In the genomic region with DNA sequence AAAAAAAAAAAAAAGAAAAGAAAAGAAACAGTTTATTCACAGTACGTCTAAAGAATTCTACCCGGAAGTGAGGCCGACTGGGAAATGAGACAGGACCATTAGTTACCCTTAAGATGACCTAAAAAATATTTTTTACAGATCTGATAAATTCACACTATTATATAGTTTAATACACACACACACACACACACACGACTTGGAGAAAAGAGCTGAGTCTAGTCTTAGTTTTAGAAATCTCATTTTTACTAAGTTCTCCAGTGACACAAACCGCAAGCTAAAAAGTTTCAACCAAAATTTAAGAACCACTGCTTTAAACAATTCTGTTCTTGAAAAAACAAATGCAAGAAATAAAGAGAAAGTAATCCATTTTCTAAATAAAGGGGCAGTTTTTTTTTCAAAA, we compare ENCODE assay signal across 1 cellular context.
TF ChIP-seq lines count a peak whose summit lies in the region.

No MANE protein-coding gene starts in this region.

TF ChIP-seq in GM12878, 131 proteins besides CTCF, POLR2A, EP300 and RAD21:
- TF ChIP-seq ZNF622 (IDR thresholded peaks at IDR 0.05) (no peak), ETV6 (conservative IDR thresholded peaks at IDR 0.05 in 1 of 2, IDR thresholded peaks at IDR 0.05 in 1 of 2; ENCODE audit: borderline replicate concordance in 1 of 2, low read depth in 1 of 2) (no peak), ZNF274 (IDR thresholded peaks at IDR 0.05; ENCODE audit: insufficient read depth, insufficient read length) (no peak), CEBPB (IDR thresholded peaks at IDR 0.05; ENCODE audit: borderline replicate concordance in 1 of 2, low read depth in 2 of 2, low read length in 2 of 2) (0 out of 4 replicates have a peak, but pooled peaks of 1 of the 2 experiments have one; percentile 23), NFIC (IDR thresholded peaks at IDR 0.05; ENCODE audit: low read depth, low read length) (peak; percentile 85), GABPA (IDR thresholded peaks at IDR 0.05; ENCODE audit: low read depth) (peak; percentile 39; the same call in 1 of the 2 replicates), NRF1 (conservative IDR thresholded peaks at IDR 0.05; ENCODE audit: low read depth, low read length) (no peak), PAX8 (IDR thresholded peaks at IDR 0.05) (no peak), PAX5 (IDR thresholded peaks at IDR 0.05; ENCODE audit: borderline replicate concordance, low read depth, low read length) (no peak), EZH2 (IDR thresholded peaks at IDR 0.05; ENCODE audit: borderline replicate concordance, control insufficient read depth, low read depth, low read length) (no peak), CBFB (IDR thresholded peaks at IDR 0.05; ENCODE audit: low read depth) (peak; percentile 47; the same call in 1 of the 2 replicates), MEF2A (IDR thresholded peaks at IDR 0.05; ENCODE audit: insufficient read depth, low read depth, low read length) (0 out of 2 replicates have a peak, but pooled peaks have one; percentile 52), WRNIP1 (IDR thresholded peaks at IDR 0.05; ENCODE audit: borderline replicate concordance, low read depth, low read length) (no peak), JUNB (IDR thresholded peaks at IDR 0.05) (peak; percentile 77), TARDBP (IDR thresholded peaks at IDR 0.05; ENCODE audit: borderline replicate concordance) (no peak), RELA (IDR thresholded peaks at IDR 0.05; ENCODE audit: borderline replicate concordance, partially characterized antibody) (no peak), CREB1 (IDR thresholded peaks at IDR 0.05; ENCODE audit: low read depth) (no peak; the same call in 1 of the 2 replicates), RUNX3 (IDR thresholded peaks at IDR 0.05; ENCODE audit: low read length) (peak; percentile 95), SUPT20H (IDR thresholded peaks at IDR 0.05; ENCODE audit: borderline replicate concordance, control insufficient read depth, low read depth, low read length) (no peak), BRCA1 (IDR thresholded peaks at IDR 0.05; ENCODE audit: low read depth, low read length) (no peak), IRF4 (IDR thresholded peaks at IDR 0.05; ENCODE audit: low read depth, low read length) (no peak), CBX5 (IDR thresholded peaks at IDR 0.05; ENCODE audit: low read depth) (peak; percentile 55; the same call in 1 of the 2 replicates), PML (IDR thresholded peaks at IDR 0.05; ENCODE audit: low read length) (no peak), CREM (IDR thresholded peaks at IDR 0.05; ENCODE audit: low read depth) (no peak)
- TF ChIP-seq, protein P1, sequence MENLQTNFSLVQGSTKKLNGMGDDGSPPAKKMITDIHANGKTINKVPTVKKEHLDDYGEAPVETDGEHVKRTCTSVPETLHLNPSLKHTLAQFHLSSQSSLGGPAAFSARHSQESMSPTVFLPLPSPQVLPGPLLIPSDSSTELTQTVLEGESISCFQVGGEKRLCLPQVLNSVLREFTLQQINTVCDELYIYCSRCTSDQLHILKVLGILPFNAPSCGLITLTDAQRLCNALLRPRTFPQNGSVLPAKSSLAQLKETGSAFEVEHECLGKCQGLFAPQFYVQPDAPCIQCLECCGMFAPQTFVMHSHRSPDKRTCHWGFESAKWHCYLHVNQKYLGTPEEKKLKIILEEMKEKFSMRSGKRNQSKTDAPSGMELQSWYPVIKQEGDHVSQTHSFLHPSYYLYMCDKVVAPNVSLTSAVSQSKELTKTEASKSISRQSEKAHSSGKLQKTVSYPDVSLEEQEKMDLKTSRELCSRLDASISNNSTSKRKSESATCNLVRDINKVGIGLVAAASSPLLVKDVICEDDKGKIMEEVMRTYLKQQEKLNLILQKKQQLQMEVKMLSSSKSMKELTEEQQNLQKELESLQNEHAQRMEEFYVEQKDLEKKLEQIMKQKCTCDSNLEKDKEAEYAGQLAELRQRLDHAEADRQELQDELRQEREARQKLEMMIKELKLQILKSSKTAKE (IDR thresholded peaks at IDR 0.05; ENCODE audit: low read depth, poor library complexity, severe bottlenecking), result peak; percentile 44
- TF ChIP-seq, protein P2, sequence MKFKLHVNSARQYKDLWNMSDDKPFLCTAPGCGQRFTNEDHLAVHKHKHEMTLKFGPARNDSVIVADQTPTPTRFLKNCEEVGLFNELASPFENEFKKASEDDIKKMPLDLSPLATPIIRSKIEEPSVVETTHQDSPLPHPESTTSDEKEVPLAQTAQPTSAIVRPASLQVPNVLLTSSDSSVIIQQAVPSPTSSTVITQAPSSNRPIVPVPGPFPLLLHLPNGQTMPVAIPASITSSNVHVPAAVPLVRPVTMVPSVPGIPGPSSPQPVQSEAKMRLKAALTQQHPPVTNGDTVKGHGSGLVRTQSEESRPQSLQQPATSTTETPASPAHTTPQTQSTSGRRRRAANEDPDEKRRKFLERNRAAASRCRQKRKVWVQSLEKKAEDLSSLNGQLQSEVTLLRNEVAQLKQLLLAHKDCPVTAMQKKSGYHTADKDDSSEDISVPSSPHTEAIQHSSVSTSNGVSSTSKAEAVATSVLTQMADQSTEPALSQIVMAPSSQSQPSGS (IDR thresholded peaks at IDR 0.05; ENCODE audit: low read length), result peak; percentile 22; the same call in 1 of the 2 replicates
- TF ChIP-seq, protein P3, sequence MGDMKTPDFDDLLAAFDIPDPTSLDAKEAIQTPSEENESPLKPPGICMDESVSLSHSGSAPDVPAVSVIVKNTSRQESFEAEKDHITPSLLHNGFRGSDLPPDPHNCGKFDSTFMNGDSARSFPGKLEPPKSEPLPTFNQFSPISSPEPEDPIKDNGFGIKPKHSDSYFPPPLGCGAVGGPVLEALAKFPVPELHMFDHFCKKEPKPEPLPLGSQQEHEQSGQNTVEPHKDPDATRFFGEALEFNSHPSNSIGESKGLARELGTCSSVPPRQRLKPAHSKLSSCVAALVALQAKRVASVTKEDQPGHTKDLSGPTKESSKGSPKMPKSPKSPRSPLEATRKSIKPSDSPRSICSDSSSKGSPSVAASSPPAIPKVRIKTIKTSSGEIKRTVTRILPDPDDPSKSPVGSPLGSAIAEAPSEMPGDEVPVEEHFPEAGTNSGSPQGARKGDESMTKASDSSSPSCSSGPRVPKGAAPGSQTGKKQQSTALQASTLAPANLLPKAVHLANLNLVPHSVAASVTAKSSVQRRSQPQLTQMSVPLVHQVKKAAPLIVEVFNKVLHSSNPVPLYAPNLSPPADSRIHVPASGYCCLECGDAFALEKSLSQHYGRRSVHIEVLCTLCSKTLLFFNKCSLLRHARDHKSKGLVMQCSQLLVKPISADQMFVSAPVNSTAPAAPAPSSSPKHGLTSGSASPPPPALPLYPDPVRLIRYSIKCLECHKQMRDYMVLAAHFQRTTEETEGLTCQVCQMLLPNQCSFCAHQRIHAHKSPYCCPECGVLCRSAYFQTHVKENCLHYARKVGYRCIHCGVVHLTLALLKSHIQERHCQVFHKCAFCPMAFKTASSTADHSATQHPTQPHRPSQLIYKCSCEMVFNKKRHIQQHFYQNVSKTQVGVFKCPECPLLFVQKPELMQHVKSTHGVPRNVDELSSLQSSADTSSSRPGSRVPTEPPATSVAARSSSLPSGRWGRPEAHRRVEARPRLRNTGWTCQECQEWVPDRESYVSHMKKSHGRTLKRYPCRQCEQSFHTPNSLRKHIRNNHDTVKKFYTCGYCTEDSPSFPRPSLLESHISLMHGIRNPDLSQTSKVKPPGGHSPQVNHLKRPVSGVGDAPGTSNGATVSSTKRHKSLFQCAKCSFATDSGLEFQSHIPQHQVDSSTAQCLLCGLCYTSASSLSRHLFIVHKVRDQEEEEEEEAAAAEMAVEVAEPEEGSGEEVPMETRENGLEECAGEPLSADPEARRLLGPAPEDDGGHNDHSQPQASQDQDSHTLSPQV (IDR thresholded peaks at IDR 0.05), result no peak
- TF ChIP-seq, protein P4, sequence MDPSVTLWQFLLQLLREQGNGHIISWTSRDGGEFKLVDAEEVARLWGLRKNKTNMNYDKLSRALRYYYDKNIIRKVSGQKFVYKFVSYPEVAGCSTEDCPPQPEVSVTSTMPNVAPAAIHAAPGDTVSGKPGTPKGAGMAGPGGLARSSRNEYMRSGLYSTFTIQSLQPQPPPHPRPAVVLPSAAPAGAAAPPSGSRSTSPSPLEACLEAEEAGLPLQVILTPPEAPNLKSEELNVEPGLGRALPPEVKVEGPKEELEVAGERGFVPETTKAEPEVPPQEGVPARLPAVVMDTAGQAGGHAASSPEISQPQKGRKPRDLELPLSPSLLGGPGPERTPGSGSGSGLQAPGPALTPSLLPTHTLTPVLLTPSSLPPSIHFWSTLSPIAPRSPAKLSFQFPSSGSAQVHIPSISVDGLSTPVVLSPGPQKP (IDR thresholded peaks at IDR 0.05; ENCODE audit: low read depth, low read length), result no peak
- TF ChIP-seq, protein P5, sequence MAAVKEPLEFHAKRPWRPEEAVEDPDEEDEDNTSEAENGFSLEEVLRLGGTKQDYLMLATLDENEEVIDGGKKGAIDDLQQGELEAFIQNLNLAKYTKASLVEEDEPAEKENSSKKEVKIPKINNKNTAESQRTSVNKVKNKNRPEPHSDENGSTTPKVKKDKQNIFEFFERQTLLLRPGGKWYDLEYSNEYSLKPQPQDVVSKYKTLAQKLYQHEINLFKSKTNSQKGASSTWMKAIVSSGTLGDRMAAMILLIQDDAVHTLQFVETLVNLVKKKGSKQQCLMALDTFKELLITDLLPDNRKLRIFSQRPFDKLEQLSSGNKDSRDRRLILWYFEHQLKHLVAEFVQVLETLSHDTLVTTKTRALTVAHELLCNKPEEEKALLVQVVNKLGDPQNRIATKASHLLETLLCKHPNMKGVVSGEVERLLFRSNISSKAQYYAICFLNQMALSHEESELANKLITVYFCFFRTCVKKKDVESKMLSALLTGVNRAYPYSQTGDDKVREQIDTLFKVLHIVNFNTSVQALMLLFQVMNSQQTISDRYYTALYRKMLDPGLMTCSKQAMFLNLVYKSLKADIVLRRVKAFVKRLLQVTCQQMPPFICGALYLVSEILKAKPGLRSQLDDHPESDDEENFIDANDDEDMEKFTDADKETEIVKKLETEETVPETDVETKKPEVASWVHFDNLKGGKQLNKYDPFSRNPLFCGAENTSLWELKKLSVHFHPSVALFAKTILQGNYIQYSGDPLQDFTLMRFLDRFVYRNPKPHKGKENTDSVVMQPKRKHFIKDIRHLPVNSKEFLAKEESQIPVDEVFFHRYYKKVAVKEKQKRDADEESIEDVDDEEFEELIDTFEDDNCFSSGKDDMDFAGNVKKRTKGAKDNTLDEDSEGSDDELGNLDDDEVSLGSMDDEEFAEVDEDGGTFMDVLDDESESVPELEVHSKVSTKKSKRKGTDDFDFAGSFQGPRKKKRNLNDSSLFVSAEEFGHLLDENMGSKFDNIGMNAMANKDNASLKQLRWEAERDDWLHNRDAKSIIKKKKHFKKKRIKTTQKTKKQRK (IDR thresholded peaks at IDR 0.05; ENCODE audit: low read depth, low read length), result no peak
- TF ChIP-seq, protein P6, sequence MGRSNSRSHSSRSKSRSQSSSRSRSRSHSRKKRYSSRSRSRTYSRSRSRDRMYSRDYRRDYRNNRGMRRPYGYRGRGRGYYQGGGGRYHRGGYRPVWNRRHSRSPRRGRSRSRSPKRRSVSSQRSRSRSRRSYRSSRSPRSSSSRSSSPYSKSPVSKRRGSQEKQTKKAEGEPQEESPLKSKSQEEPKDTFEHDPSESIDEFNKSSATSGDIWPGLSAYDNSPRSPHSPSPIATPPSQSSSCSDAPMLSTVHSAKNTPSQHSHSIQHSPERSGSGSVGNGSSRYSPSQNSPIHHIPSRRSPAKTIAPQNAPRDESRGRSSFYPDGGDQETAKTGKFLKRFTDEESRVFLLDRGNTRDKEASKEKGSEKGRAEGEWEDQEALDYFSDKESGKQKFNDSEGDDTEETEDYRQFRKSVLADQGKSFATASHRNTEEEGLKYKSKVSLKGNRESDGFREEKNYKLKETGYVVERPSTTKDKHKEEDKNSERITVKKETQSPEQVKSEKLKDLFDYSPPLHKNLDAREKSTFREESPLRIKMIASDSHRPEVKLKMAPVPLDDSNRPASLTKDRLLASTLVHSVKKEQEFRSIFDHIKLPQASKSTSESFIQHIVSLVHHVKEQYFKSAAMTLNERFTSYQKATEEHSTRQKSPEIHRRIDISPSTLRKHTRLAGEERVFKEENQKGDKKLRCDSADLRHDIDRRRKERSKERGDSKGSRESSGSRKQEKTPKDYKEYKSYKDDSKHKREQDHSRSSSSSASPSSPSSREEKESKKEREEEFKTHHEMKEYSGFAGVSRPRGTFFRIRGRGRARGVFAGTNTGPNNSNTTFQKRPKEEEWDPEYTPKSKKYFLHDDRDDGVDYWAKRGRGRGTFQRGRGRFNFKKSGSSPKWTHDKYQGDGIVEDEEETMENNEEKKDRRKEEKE (IDR thresholded peaks at IDR 0.05), result no peak
- TF ChIP-seq, protein P7, sequence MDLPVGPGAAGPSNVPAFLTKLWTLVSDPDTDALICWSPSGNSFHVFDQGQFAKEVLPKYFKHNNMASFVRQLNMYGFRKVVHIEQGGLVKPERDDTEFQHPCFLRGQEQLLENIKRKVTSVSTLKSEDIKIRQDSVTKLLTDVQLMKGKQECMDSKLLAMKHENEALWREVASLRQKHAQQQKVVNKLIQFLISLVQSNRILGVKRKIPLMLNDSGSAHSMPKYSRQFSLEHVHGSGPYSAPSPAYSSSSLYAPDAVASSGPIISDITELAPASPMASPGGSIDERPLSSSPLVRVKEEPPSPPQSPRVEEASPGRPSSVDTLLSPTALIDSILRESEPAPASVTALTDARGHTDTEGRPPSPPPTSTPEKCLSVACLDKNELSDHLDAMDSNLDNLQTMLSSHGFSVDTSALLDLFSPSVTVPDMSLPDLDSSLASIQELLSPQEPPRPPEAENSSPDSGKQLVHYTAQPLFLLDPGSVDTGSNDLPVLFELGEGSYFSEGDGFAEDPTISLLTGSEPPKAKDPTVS (IDR thresholded peaks at IDR 0.05; ENCODE audit: low read depth, low read length), result no peak
- TF ChIP-seq, protein P8, sequence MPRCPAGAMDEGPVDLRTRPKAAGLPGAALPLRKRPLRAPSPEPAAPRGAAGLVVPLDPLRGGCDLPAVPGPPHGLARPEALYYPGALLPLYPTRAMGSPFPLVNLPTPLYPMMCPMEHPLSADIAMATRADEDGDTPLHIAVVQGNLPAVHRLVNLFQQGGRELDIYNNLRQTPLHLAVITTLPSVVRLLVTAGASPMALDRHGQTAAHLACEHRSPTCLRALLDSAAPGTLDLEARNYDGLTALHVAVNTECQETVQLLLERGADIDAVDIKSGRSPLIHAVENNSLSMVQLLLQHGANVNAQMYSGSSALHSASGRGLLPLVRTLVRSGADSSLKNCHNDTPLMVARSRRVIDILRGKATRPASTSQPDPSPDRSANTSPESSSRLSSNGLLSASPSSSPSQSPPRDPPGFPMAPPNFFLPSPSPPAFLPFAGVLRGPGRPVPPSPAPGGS (IDR thresholded peaks at IDR 0.05; ENCODE audit: borderline replicate concordance, insufficient read depth, low read depth, low read length, poor library complexity, severe bottlenecking), result no peak
- TF ChIP-seq, protein P9, sequence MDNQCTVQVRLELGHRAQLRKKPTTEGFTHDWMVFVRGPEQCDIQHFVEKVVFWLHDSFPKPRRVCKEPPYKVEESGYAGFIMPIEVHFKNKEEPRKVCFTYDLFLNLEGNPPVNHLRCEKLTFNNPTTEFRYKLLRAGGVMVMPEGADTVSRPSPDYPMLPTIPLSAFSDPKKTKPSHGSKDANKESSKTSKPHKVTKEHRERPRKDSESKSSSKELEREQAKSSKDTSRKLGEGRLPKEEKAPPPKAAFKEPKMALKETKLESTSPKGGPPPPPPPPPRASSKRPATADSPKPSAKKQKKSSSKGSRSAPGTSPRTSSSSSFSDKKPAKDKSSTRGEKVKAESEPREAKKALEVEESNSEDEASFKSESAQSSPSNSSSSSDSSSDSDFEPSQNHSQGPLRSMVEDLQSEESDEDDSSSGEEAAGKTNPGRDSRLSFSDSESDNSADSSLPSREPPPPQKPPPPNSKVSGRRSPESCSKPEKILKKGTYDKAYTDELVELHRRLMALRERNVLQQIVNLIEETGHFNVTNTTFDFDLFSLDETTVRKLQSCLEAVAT (IDR thresholded peaks at IDR 0.05), result no peak
